Comparison of ENCODE assay signal across 1 cellular context in the genomic region with DNA sequence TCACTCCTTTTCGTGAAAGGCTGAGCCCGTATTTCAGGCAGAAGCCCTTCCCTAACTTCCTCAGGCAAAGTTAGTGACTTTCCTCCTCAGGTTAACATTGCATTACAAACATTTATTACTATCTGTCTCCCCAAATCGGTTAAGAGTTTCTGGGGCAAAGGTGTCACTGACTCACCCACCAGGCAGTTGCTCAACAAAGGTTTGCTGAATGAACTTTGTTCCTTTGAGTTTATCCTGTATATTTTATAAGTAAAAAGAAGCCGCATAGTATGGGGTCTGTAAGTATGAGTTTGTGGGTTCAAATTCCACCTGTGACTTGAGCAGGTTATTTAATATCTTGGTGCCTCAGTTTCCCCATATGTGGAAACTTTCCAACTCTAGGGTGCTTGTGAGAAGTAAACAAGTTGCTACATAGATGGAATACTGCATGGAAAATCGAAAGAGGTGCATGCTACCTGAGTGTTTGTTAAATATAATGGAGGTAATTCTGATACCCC.
TF ChIP-seq lines count a peak whose summit lies in the region.

No MANE protein-coding gene starts in this region.

TF ChIP-seq in HepG2, 621 proteins besides CTCF, POLR2A, EP300 and RAD21 (continued from another document and continues in another):
- TF ChIP-seq, protein P1, sequence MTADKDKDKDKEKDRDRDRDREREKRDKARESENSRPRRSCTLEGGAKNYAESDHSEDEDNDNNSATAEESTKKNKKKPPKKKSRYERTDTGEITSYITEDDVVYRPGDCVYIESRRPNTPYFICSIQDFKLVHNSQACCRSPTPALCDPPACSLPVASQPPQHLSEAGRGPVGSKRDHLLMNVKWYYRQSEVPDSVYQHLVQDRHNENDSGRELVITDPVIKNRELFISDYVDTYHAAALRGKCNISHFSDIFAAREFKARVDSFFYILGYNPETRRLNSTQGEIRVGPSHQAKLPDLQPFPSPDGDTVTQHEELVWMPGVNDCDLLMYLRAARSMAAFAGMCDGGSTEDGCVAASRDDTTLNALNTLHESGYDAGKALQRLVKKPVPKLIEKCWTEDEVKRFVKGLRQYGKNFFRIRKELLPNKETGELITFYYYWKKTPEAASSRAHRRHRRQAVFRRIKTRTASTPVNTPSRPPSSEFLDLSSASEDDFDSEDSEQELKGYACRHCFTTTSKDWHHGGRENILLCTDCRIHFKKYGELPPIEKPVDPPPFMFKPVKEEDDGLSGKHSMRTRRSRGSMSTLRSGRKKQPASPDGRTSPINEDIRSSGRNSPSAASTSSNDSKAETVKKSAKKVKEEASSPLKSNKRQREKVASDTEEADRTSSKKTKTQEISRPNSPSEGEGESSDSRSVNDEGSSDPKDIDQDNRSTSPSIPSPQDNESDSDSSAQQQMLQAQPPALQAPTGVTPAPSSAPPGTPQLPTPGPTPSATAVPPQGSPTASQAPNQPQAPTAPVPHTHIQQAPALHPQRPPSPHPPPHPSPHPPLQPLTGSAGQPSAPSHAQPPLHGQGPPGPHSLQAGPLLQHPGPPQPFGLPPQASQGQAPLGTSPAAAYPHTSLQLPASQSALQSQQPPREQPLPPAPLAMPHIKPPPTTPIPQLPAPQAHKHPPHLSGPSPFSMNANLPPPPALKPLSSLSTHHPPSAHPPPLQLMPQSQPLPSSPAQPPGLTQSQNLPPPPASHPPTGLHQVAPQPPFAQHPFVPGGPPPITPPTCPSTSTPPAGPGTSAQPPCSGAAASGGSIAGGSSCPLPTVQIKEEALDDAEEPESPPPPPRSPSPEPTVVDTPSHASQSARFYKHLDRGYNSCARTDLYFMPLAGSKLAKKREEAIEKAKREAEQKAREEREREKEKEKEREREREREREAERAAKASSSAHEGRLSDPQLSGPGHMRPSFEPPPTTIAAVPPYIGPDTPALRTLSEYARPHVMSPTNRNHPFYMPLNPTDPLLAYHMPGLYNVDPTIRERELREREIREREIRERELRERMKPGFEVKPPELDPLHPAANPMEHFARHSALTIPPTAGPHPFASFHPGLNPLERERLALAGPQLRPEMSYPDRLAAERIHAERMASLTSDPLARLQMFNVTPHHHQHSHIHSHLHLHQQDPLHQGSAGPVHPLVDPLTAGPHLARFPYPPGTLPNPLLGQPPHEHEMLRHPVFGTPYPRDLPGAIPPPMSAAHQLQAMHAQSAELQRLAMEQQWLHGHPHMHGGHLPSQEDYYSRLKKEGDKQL (CRISPR knock-in tag; IDR thresholded peaks at IDR 0.05; ENCODE audit: low read depth): no peak
- no peak for TF ChIP-seq ZFP36L2 (CRISPR knock-in tag; IDR thresholded peaks at IDR 0.05)
- TF ChIP-seq, protein P2, sequence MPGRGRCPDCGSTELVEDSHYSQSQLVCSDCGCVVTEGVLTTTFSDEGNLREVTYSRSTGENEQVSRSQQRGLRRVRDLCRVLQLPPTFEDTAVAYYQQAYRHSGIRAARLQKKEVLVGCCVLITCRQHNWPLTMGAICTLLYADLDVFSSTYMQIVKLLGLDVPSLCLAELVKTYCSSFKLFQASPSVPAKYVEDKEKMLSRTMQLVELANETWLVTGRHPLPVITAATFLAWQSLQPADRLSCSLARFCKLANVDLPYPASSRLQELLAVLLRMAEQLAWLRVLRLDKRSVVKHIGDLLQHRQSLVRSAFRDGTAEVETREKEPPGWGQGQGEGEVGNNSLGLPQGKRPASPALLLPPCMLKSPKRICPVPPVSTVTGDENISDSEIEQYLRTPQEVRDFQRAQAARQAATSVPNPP (CRISPR knock-in tag; IDR thresholded peaks at IDR 0.05): no peak
- TF ChIP-seq, protein P3, sequence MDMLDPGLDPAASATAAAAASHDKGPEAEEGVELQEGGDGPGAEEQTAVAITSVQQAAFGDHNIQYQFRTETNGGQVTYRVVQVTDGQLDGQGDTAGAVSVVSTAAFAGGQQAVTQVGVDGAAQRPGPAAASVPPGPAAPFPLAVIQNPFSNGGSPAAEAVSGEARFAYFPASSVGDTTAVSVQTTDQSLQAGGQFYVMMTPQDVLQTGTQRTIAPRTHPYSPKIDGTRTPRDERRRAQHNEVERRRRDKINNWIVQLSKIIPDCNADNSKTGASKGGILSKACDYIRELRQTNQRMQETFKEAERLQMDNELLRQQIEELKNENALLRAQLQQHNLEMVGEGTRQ (IDR thresholded peaks at IDR 0.05; ENCODE audit: low read depth, low read length): no peak
- TF ChIP-seq, protein P3 (CRISPR knock-in tag; IDR thresholded peaks at IDR 0.05; ENCODE audit: borderline replicate concordance): no peak
- TF ChIP-seq, protein P4, sequence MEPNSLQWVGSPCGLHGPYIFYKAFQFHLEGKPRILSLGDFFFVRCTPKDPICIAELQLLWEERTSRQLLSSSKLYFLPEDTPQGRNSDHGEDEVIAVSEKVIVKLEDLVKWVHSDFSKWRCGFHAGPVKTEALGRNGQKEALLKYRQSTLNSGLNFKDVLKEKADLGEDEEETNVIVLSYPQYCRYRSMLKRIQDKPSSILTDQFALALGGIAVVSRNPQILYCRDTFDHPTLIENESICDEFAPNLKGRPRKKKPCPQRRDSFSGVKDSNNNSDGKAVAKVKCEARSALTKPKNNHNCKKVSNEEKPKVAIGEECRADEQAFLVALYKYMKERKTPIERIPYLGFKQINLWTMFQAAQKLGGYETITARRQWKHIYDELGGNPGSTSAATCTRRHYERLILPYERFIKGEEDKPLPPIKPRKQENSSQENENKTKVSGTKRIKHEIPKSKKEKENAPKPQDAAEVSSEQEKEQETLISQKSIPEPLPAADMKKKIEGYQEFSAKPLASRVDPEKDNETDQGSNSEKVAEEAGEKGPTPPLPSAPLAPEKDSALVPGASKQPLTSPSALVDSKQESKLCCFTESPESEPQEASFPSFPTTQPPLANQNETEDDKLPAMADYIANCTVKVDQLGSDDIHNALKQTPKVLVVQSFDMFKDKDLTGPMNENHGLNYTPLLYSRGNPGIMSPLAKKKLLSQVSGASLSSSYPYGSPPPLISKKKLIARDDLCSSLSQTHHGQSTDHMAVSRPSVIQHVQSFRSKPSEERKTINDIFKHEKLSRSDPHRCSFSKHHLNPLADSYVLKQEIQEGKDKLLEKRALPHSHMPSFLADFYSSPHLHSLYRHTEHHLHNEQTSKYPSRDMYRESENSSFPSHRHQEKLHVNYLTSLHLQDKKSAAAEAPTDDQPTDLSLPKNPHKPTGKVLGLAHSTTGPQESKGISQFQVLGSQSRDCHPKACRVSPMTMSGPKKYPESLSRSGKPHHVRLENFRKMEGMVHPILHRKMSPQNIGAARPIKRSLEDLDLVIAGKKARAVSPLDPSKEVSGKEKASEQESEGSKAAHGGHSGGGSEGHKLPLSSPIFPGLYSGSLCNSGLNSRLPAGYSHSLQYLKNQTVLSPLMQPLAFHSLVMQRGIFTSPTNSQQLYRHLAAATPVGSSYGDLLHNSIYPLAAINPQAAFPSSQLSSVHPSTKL (CRISPR knock-in tag; IDR thresholded peaks at IDR 0.05): peak; percentile 88
- TF ChIP-seq ASH2L (IDR thresholded peaks at IDR 0.05; ENCODE audit: insufficient read length, low read depth, low read length): peak; percentile 73
- TF ChIP-seq, protein P5, sequence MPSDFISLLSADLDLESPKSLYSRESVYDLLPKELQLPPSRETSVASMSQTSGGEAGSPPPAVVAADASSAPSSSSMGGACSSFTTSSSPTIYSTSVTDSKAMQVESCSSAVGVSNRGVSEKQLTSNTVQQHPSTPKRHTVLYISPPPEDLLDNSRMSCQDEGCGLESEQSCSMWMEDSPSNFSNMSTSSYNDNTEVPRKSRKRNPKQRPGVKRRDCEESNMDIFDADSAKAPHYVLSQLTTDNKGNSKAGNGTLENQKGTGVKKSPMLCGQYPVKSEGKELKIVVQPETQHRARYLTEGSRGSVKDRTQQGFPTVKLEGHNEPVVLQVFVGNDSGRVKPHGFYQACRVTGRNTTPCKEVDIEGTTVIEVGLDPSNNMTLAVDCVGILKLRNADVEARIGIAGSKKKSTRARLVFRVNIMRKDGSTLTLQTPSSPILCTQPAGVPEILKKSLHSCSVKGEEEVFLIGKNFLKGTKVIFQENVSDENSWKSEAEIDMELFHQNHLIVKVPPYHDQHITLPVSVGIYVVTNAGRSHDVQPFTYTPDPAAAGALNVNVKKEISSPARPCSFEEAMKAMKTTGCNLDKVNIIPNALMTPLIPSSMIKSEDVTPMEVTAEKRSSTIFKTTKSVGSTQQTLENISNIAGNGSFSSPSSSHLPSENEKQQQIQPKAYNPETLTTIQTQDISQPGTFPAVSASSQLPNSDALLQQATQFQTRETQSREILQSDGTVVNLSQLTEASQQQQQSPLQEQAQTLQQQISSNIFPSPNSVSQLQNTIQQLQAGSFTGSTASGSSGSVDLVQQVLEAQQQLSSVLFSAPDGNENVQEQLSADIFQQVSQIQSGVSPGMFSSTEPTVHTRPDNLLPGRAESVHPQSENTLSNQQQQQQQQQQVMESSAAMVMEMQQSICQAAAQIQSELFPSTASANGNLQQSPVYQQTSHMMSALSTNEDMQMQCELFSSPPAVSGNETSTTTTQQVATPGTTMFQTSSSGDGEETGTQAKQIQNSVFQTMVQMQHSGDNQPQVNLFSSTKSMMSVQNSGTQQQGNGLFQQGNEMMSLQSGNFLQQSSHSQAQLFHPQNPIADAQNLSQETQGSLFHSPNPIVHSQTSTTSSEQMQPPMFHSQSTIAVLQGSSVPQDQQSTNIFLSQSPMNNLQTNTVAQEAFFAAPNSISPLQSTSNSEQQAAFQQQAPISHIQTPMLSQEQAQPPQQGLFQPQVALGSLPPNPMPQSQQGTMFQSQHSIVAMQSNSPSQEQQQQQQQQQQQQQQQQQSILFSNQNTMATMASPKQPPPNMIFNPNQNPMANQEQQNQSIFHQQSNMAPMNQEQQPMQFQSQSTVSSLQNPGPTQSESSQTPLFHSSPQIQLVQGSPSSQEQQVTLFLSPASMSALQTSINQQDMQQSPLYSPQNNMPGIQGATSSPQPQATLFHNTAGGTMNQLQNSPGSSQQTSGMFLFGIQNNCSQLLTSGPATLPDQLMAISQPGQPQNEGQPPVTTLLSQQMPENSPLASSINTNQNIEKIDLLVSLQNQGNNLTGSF (CRISPR knock-in tag; IDR thresholded peaks at IDR 0.05): no peak
- peak; percentile 84; the same call in 1 of the 2 replicates for TF ChIP-seq SSRP1 (CRISPR knock-in tag; IDR thresholded peaks at IDR 0.05)
- no peak for TF ChIP-seq AKAP8 (CRISPR knock-in tag; IDR thresholded peaks at IDR 0.05)
- TF ChIP-seq, protein P6, sequence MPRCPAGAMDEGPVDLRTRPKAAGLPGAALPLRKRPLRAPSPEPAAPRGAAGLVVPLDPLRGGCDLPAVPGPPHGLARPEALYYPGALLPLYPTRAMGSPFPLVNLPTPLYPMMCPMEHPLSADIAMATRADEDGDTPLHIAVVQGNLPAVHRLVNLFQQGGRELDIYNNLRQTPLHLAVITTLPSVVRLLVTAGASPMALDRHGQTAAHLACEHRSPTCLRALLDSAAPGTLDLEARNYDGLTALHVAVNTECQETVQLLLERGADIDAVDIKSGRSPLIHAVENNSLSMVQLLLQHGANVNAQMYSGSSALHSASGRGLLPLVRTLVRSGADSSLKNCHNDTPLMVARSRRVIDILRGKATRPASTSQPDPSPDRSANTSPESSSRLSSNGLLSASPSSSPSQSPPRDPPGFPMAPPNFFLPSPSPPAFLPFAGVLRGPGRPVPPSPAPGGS (CRISPR knock-in tag; IDR thresholded peaks at IDR 0.05): no peak
- no peak for TF ChIP-seq ZNF678 (CRISPR knock-in tag; IDR thresholded peaks at IDR 0.05)
- TF ChIP-seq MXI1 (IDR thresholded peaks at IDR 0.05; ENCODE audit: borderline replicate concordance, low read depth, low read length): 0 out of 3 replicates have a peak, but pooled peaks have one; percentile 13
- no peak for TF ChIP-seq ZNF558 (CRISPR knock-in tag; IDR thresholded peaks at IDR 0.05; ENCODE audit: borderline replicate concordance)
- TF ChIP-seq RXRB (CRISPR knock-in tag; IDR thresholded peaks at IDR 0.05; ENCODE audit: borderline replicate concordance): peak; percentile 98
- TF ChIP-seq CHCHD3 (CRISPR knock-in tag; IDR thresholded peaks at IDR 0.05): no peak
- TF ChIP-seq ZNF670 (CRISPR knock-in tag; IDR thresholded peaks at IDR 0.05; ENCODE audit: borderline replicate concordance): 0 out of 2 replicates have a peak, but pooled peaks have one; percentile 43
- TF ChIP-seq MIXL1 (CRISPR knock-in tag; IDR thresholded peaks at IDR 0.05): 0 out of 2 replicates have a peak, but pooled peaks have one; percentile 44
- no peak for TF ChIP-seq POLR2G (IDR thresholded peaks at IDR 0.05; ENCODE audit: low read depth, low read length)
- TF ChIP-seq, protein P7, sequence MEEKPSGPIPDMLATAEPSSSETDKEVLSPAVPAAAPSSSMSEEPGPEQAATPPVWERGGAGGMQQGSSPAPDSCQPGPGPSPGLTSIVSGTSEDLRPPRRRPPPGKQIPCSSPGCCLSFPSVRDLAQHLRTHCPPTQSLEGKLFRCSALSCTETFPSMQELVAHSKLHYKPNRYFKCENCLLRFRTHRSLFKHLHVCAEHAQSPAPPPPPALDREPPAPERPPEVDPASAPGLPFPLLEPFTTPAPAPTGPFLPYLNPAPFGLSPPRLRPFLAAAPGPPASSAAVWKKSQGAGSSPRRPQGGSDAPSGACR (CRISPR knock-in tag; IDR thresholded peaks at IDR 0.05): no peak
- TF ChIP-seq, protein P8, sequence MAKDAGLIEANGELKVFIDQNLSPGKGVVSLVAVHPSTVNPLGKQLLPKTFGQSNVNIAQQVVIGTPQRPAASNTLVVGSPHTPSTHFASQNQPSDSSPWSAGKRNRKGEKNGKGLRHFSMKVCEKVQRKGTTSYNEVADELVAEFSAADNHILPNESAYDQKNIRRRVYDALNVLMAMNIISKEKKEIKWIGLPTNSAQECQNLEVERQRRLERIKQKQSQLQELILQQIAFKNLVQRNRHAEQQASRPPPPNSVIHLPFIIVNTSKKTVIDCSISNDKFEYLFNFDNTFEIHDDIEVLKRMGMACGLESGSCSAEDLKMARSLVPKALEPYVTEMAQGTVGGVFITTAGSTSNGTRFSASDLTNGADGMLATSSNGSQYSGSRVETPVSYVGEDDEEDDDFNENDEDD (CRISPR knock-in tag; IDR thresholded peaks at IDR 0.05; ENCODE audit: borderline replicate concordance): no peak
- peak; percentile 90 for TF ChIP-seq NCOR1 (IDR thresholded peaks at IDR 0.05; ENCODE audit: borderline replicate concordance, low read length)
- TF ChIP-seq HMGA1 (CRISPR knock-in tag; conservative IDR thresholded peaks at IDR 0.05): no peak
- TF ChIP-seq ZNF431 (CRISPR knock-in tag; IDR thresholded peaks at IDR 0.05; ENCODE audit: borderline replicate concordance, low read depth): no peak
- peak; percentile 27 for TF ChIP-seq SKI (IDR thresholded peaks at IDR 0.05; ENCODE audit: partially characterized antibody)
- no peak for TF ChIP-seq SYNCRIP (IDR thresholded peaks at IDR 0.05; ENCODE audit: insufficient read depth, low read depth, low read length)
- TF ChIP-seq FOSL2 (CRISPR knock-in tag; IDR thresholded peaks at IDR 0.05): peak; percentile 98
- no peak for TF ChIP-seq ZBTB8A (CRISPR knock-in tag; IDR thresholded peaks at IDR 0.05; ENCODE audit: borderline replicate concordance, low read depth)
- TF ChIP-seq TRIM24 (CRISPR knock-in tag; IDR thresholded peaks at IDR 0.05): no peak
- no peak for TF ChIP-seq PHB2 (IDR thresholded peaks at IDR 0.05; ENCODE audit: partially characterized antibody)
- TF ChIP-seq GPN1 (CRISPR knock-in tag; IDR thresholded peaks at IDR 0.05; ENCODE audit: borderline replicate concordance): no peak
- TF ChIP-seq PRPF4 (IDR thresholded peaks at IDR 0.05; ENCODE audit: low read depth, low read length, poor library complexity, severe bottlenecking): no peak
- TF ChIP-seq JUNB (CRISPR knock-in tag; IDR thresholded peaks at IDR 0.05; ENCODE audit: borderline replicate concordance): peak; percentile 86; the same call in 1 of the 2 replicates
- TF ChIP-seq ZNF12 (CRISPR knock-in tag; IDR thresholded peaks at IDR 0.05): no peak
